ENCODE assay signal across 7 cellular contexts in the genomic region with DNA sequence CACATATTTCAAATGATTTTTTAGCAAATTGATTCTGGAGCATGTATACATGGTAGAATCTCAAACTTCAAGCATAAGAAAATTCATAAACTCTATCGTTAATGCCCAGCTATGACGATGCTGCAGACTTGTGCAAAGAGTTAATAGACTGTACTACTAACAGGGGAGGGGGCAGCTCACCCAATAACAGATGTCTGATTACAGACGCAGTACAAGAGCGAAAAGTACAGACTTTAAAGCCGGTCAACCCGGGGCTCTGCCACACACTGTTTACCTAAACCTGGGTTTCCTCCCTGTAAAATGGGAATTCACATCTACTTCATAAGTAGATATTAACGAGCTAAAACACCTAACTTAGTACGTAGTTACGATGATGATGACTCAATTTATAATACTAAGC. TPM values are rescaled to one million over a fixed set of nuclear protein-coding genes. Genes with fewer than 3 reads are reported as not detected.
DNase-seq lines count a peak whose midpoint lies in the region; ATAC-seq and TF ChIP-seq lines count a peak whose summit lies in the region.

No MANE protein-coding gene starts in this region.

- H3K27ac ChIP-seq in HCT116 (ENCODE audit: low read depth, low read length) (no peak overlapping the region), skin epidermis (peak overlapping the region in 19 of 21 experiments; percentile 67 to 91 (median 83))

- H3K36me3 Mint-ChIP-seq in T-cell, result peaks cover 6% of the 10 kb centered on the region

- BruUV-seq in HCT116 (replicated peaks; lab: Mats Ljungman, UMichigan), result no TSS peak

- H3K9me2 ChIP-seq in HCT116 (ENCODE audit: insufficient read depth), result no peaks in the 10 kb centered on the region

- TF ChIP-seq CTCF in HCT116 (IDR thresholded peaks at IDR 0.05 in 2 of 3, conservative IDR thresholded peaks at IDR 0.05 in 1 of 3; ENCODE audit: borderline replicate concordance in 1 of 3, insufficient read depth in 1 of 3, low read depth in 2 of 3, low read length in 2 of 3) (no peak), foreskin fibroblast (IDR thresholded peaks at IDR 0.05; ENCODE audit: low read depth, low read length) (no peak)

- peaks cover 3% of the 10 kb centered on the region; the same call in 1 of the 2 replicates for H4K20me1 ChIP-seq in HCT116 (ENCODE audit: insufficient read depth)

- peak overlapping the region; percentile 78 for H3K9ac ChIP-seq in HCT116 (ENCODE audit: low read length)

- intact Hi-C loops in HCT116 (cut with micrococcal nuclease), result no loop called here

- no peaks in the 10 kb centered on the region for H3K36me3 ChIP-seq in HCT116 (ENCODE audit: control insufficient read depth in 1 of 2, insufficient read depth in 2 of 2, low read length in 2 of 2)

- no peaks in the 10 kb centered on the region for H3K9me3 Mint-ChIP-seq in T-cell

- no peak for TF ChIP-seq POLR2A in HCT116 (IDR thresholded peaks at IDR 0.05; ENCODE audit: borderline replicate concordance, extremely low read depth, insufficient read depth, insufficient read length)

- H3K27me3 ChIP-seq in HCT116 (ENCODE audit: insufficient read depth, low read length), result no peaks in the 10 kb centered on the region

- ATAC-seq in HCT116 (no peak), T-cell (replicated peaks in 1 of 4) (no peak), GM21423 (IDR thresholded peaks at IDR 0.05; ENCODE audit: unreplicated experiment) (no peak), GM21576 (IDR thresholded peaks at IDR 0.05; ENCODE audit: unreplicated experiment) (no peak)

- CTCF ChIA-PET in HCT116 (lab: Charles Lee) (no interaction called here), T-cell (lab: Charles Lee) (interaction anchor here in 1 of 2 donors (1.1 to 1.6 kb wide), 2 partner anchors 10 to 61 kb away, joined by 4 to 5 read pairs; a partner anchor contains a TSS)

- peaks cover 2 to 17% of the 10 kb centered on the region in 2 experiments; a peak in 2 of 4 replicates for H3K4me1 ChIP-seq in HCT116 (ENCODE audit: control insufficient read depth in 1 of 2, insufficient read depth in 2 of 2, low read length in 2 of 2)

- H3K4me3 Mint-ChIP-seq in T-cell, result peak overlapping the region; percentile 93 to 99 (median 97)

- peaks cover 58 to 67% (median 58%) of the 10 kb centered on the region in 3 donors for H3K4me1 Mint-ChIP-seq in T-cell

- peak overlapping the region; percentile 83 for H3K4me2 ChIP-seq in HCT116 (ENCODE audit: low read length)

- POLR2A ChIA-PET in HCT116 (lab: Charles Lee), result no interaction called here
- POLR2A ChIA-PET in T-cell (lab: Charles Lee), result interaction anchor here (0.5 to 1.4 kb wide), 6 partner anchors 10 to 1410 kb away, joined by 3 to 14 read pairs (median 6); a partner anchor contains a TSS

- H3K9me3 ChIP-seq in HCT116 (ENCODE audit: control insufficient read depth in 1 of 2, insufficient read depth in 1 of 2, low read depth in 1 of 2, low read length in 2 of 2), result no peaks in the 10 kb centered on the region

- no peak overlapping the region for H2AFZ ChIP-seq in HCT116 (ENCODE audit: low read depth, low read length, poor library complexity, severe bottlenecking)

- peaks cover 52% of the 10 kb centered on the region for H3K79me2 ChIP-seq in HCT116 (ENCODE audit: insufficient read depth, low read length)

- no peaks in the 10 kb centered on the region for H3K27me3 Mint-ChIP-seq in T-cell

- DNase-seq in HCT116 (ENCODE audit: low read depth, low spot score) (no peak), T-cell (peak in 1 of 34 experiments; percentile 11), foreskin fibroblast (peak in 1 of 2 donors; percentile 2), 8988T (no peak)

- H3K27ac Mint-ChIP-seq in T-cell, result peak overlapping the region; percentile 98 to 99

- H3K4me3 ChIP-seq in HCT116 (replicated peaks in 1 of 2; ENCODE audit: low read depth in 1 of 2, low read length in 2 of 2), result peak overlapping the region; percentile 78 to 79
- peak overlapping the region; percentile 93 to 96 for H3K4me3 ChIP-seq in foreskin fibroblast (ENCODE audit: low read depth in 1 of 2, low read length in 2 of 2)
- peak overlapping the region; percentile 71 to 93 (median 77) for H3K4me3 ChIP-seq in skin epidermis

- RAD21 ChIA-PET in HCT116 (lab: Charles Lee; ENCODE audit: low non-redundant PET in 1 of 2, low total read pairs in 2 of 2, uncharacterized antibody in 2 of 2, unreplicated experiment in 2 of 2), result no interaction called here

- no peak for TF ChIP-seq RAD21 in HCT116 (IDR thresholded peaks at IDR 0.05; ENCODE audit: low read depth)

TF ChIP-seq in HCT116, 20 proteins besides CTCF, POLR2A, EP300 and RAD21:
- TF ChIP-seq, protein P1, sequence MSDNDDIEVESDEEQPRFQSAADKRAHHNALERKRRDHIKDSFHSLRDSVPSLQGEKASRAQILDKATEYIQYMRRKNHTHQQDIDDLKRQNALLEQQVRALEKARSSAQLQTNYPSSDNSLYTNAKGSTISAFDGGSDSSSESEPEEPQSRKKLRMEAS (IDR thresholded peaks at IDR 0.05), result no peak
- TF ChIP-seq, protein P2, sequence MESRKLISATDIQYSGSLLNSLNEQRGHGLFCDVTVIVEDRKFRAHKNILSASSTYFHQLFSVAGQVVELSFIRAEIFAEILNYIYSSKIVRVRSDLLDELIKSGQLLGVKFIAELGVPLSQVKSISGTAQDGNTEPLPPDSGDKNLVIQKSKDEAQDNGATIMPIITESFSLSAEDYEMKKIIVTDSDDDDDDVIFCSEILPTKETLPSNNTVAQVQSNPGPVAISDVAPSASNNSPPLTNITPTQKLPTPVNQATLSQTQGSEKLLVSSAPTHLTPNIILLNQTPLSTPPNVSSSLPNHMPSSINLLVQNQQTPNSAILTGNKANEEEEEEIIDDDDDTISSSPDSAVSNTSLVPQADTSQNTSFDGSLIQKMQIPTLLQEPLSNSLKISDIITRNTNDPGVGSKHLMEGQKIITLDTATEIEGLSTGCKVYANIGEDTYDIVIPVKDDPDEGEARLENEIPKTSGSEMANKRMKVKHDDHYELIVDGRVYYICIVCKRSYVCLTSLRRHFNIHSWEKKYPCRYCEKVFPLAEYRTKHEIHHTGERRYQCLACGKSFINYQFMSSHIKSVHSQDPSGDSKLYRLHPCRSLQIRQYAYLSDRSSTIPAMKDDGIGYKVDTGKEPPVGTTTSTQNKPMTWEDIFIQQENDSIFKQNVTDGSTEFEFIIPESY (IDR thresholded peaks at IDR 0.05; ENCODE audit: extremely low read depth, insufficient replicate concordance, low read length), result no peak
- TF ChIP-seq POLR2AphosphoS5 (IDR thresholded peaks at IDR 0.05; ENCODE audit: low read depth, low read length), result no peak
- TF ChIP-seq SIN3A (IDR thresholded peaks at IDR 0.05; ENCODE audit: low read depth), result no peak
- TF ChIP-seq CEBPB (IDR thresholded peaks at IDR 0.05; ENCODE audit: low read depth), result no peak
- TF ChIP-seq, protein P3, sequence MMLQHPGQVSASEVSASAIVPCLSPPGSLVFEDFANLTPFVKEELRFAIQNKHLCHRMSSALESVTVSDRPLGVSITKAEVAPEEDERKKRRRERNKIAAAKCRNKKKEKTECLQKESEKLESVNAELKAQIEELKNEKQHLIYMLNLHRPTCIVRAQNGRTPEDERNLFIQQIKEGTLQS (IDR thresholded peaks at IDR 0.05), result no peak
- TF ChIP-seq FOSL1 (IDR thresholded peaks at IDR 0.05; ENCODE audit: low read depth), result no peak
- TF ChIP-seq, protein P4, sequence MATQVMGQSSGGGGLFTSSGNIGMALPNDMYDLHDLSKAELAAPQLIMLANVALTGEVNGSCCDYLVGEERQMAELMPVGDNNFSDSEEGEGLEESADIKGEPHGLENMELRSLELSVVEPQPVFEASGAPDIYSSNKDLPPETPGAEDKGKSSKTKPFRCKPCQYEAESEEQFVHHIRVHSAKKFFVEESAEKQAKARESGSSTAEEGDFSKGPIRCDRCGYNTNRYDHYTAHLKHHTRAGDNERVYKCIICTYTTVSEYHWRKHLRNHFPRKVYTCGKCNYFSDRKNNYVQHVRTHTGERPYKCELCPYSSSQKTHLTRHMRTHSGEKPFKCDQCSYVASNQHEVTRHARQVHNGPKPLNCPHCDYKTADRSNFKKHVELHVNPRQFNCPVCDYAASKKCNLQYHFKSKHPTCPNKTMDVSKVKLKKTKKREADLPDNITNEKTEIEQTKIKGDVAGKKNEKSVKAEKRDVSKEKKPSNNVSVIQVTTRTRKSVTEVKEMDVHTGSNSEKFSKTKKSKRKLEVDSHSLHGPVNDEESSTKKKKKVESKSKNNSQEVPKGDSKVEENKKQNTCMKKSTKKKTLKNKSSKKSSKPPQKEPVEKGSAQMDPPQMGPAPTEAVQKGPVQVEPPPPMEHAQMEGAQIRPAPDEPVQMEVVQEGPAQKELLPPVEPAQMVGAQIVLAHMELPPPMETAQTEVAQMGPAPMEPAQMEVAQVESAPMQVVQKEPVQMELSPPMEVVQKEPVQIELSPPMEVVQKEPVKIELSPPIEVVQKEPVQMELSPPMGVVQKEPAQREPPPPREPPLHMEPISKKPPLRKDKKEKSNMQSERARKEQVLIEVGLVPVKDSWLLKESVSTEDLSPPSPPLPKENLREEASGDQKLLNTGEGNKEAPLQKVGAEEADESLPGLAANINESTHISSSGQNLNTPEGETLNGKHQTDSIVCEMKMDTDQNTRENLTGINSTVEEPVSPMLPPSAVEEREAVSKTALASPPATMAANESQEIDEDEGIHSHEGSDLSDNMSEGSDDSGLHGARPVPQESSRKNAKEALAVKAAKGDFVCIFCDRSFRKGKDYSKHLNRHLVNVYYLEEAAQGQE (IDR thresholded peaks at IDR 0.05; ENCODE audit: low read depth), result no peak
- TF ChIP-seq CBX3 (IDR thresholded peaks at IDR 0.05; ENCODE audit: low read depth), result no peak
- TF ChIP-seq ELF1 (IDR thresholded peaks at IDR 0.05; ENCODE audit: borderline replicate concordance, low read depth), result no peak
- no peak for TF ChIP-seq JUND (IDR thresholded peaks at IDR 0.05)
- TF ChIP-seq EZH2phosphoT487 (IDR thresholded peaks at IDR 0.05; ENCODE audit: borderline replicate concordance), result no peak
- TF ChIP-seq EZH2 (IDR thresholded peaks at IDR 0.05), result no peak
- no peak for TF ChIP-seq YY1 (IDR thresholded peaks at IDR 0.05; ENCODE audit: extremely low read depth, insufficient replicate concordance, low read depth, low read length)
- no peak for TF ChIP-seq SP1 (IDR thresholded peaks at IDR 0.05; ENCODE audit: low read depth)
- no peak for TF ChIP-seq SRF (IDR thresholded peaks at IDR 0.05; ENCODE audit: low read depth)
- TF ChIP-seq ZFX (IDR thresholded peaks at IDR 0.05), result no peak
- no peak for TF ChIP-seq EGR1 (IDR thresholded peaks at IDR 0.05; ENCODE audit: low read depth)

RNA-seq across cellular contexts. Expression of a gene that starts 0.7 kb away (rescaled TPM):
- total RNA-seq in HCT116 (2021; ENCODE audit: unreplicated experiment) (12.2 TPM), T-cell (10 to 100 TPM; 17.5 to 23.2 (median 20.7) TPM)
- 6.2 and 6.5 TPM in 2 replicates for polyA plus RNA-seq in HCT116 (2012)

RNA-seq across cellular contexts. Expression of a gene that starts 1.3 kb away (rescaled TPM):
- total RNA-seq in HCT116 (2021; ENCODE audit: unreplicated experiment) (2.8 TPM), T-cell (10 to 100 TPM in 1 of 5 donors, 1 to 10 TPM in 4; 3.7 to 12.2 (median 6.1) TPM)
- polyA plus RNA-seq in HCT116 (2012), result 0.65 and 0.75 TPM in 2 replicates

RNA-seq across cellular contexts. Expression of a gene that starts 1.3 kb away (rescaled TPM):
- total RNA-seq in HCT116 (2021; ENCODE audit: unreplicated experiment), result 18.2 TPM
- 7.8 and 9.0 TPM in 2 replicates for polyA plus RNA-seq in HCT116 (2012)
- 10 to 100 TPM; 14.3 to 19.2 (median 16.5) TPM for total RNA-seq in T-cell
